1 cellular context compared by ENCODE assay signal in genomic region chr17:9307313-9307998, GRCh38.
TF ChIP-seq lines count a peak whose summit lies in the region.

No MANE protein-coding gene starts in this region.

TF ChIP-seq in WTC11, 78 proteins besides CTCF, POLR2A, EP300 and RAD21 (continued from another document):
- TF ChIP-seq PRDM15 (CRISPR knock-in tag; IDR thresholded peaks at IDR 0.05), result no peak
- TF ChIP-seq PRRX2 (CRISPR knock-in tag; IDR thresholded peaks at IDR 0.05), result no peak
- no peak for TF ChIP-seq MLX (CRISPR knock-in tag; IDR thresholded peaks at IDR 0.05)
- no peak for TF ChIP-seq JAZF1 (CRISPR knock-in tag; IDR thresholded peaks at IDR 0.05)
- TF ChIP-seq TEAD1 (CRISPR knock-in tag; IDR thresholded peaks at IDR 0.05), result no peak
- TF ChIP-seq TCF7 (CRISPR knock-in tag; IDR thresholded peaks at IDR 0.05; ENCODE audit: low read depth), result no peak
- no peak for TF ChIP-seq ELF4 (CRISPR knock-in tag; IDR thresholded peaks at IDR 0.05; ENCODE audit: low read depth)
- no peak for TF ChIP-seq ATF2 (CRISPR knock-in tag; IDR thresholded peaks at IDR 0.05; ENCODE audit: borderline replicate concordance, low read depth)
- TF ChIP-seq USF2 (CRISPR knock-in tag; IDR thresholded peaks at IDR 0.05), result no peak
- no peak for TF ChIP-seq ETV6 (CRISPR knock-in tag; IDR thresholded peaks at IDR 0.05)
- TF ChIP-seq ZNF281 (CRISPR knock-in tag; IDR thresholded peaks at IDR 0.05), result no peak
- TF ChIP-seq IRF1 (CRISPR knock-in tag; IDR thresholded peaks at IDR 0.05), result no peak
- TF ChIP-seq NFATC4 (CRISPR knock-in tag; IDR thresholded peaks at IDR 0.05), result no peak
